In genomic region chr5:168171901-168172717, GRCh38 we compare ENCODE assay signal across 19 cellular contexts.
A peak's percentile ranks its signal among the peaks of the same experiment; 100 is the strongest.
DNase-seq lines count a peak whose midpoint lies in the region; ATAC-seq, FAIRE-seq and TF ChIP-seq lines count a peak whose summit lies in the region.
"Had no signal": no experiment of that assay in that cellular context is flagged by ENCODE, and none has a peak within 500 bp of the region (broad histone marks: within the 10 kb centered on the region; RNA-seq: fewer than 3 reads in every experiment).

No MANE protein-coding gene starts in this region.

- H3K4me1 ChIP-seq in heart right ventricle (peaks cover 2 to 63% (median 23%) of the 10 kb centered on the region in 9 donors), neuronal stem cell (ENCODE audit: control insufficient read depth in 2 of 2, insufficient read depth in 1 of 2, low read depth in 1 of 2, low read length in 2 of 2) (peaks cover 3 to 26% of the 10 kb centered on the region in 2 donors), suprapubic skin (no peaks in the 10 kb centered on the region)

- TF ChIP-seq CTCF in AG10803 (conservative IDR thresholded peaks at IDR 0.05; ENCODE audit: low read length) = no peak
- no peak for TF ChIP-seq CTCF in heart right ventricle (IDR thresholded peaks at IDR 0.05)
- no peak for TF ChIP-seq CTCF in D721Med (IDR thresholded peaks at IDR 0.05; ENCODE audit: insufficient read depth, missing control alignments)
- no peak for TF ChIP-seq CTCF in suprapubic skin (IDR thresholded peaks at IDR 0.05)

- H2BK5ac ChIP-seq in neuronal stem cell (ENCODE audit: low read length) = no peak overlapping the region

- no peak overlapping the region for H2BK12ac ChIP-seq in neuronal stem cell (ENCODE audit: low read length)

- 53 to 55% methylated on average over 15 of the region's 15 CpGs for WGBS in heart right ventricle, 2 donors
- WGBS in neuronal stem cell (ENCODE audit: extremely low coverage in 2 of 2, insufficient read length in 2 of 2, insufficient replicate concordance in 1 of 2), 2 donors = no CpG with 5 or more reads among the region's 15 CpGs
- WGBS in suprapubic skin = 69% methylated on average over 15 of the region's 15 CpGs

- no peak for FAIRE-seq in D721Med (lab: Jason Lieb, UNC)
- FAIRE-seq: A204.1, GM12891, K562, RCC 7860 had no signal

- H3K4ac ChIP-seq in neuronal stem cell (ENCODE audit: low read length) = no peak overlapping the region

- TF ChIP-seq POLR2A in suprapubic skin (IDR thresholded peaks at IDR 0.05) = no peak

- no peak overlapping the region for H3K4me2 ChIP-seq in neuronal stem cell (ENCODE audit: insufficient read depth, low read length, poor library complexity, severe bottlenecking)

- H3K14ac ChIP-seq in neuronal stem cell (ENCODE audit: low read length) = no peak overlapping the region

- no peak overlapping the region for H2AFZ ChIP-seq in neuronal stem cell (ENCODE audit: low read length)

- H3K4me3 ChIP-seq in AG10803 (ENCODE audit: low read length) (no peak overlapping the region), MG63 (no peak overlapping the region), heart right ventricle (no peak overlapping the region), neuronal stem cell (ENCODE audit: low read length in 2 of 2) (no peak overlapping the region), suprapubic skin (no peak overlapping the region)
- H3K4me3 ChIP-seq: K562 had no signal

- H3K18ac ChIP-seq in neuronal stem cell (ENCODE audit: low read length) = peak overlapping the region; percentile 12

- no peak overlapping the region for H3K9ac ChIP-seq in neuronal stem cell (ENCODE audit: low read depth, low read length, poor library complexity)

- no peak overlapping the region for H3K23ac ChIP-seq in neuronal stem cell (ENCODE audit: low read depth, low read length, poor library complexity)

- no peaks in the 10 kb centered on the region for H3K27me3 ChIP-seq in MG63
- H3K27me3 ChIP-seq in heart right ventricle = no peaks in the 10 kb centered on the region
- no peaks in the 10 kb centered on the region for H3K27me3 ChIP-seq in neuronal stem cell (ENCODE audit: control insufficient read depth in 3 of 3, insufficient read depth in 3 of 3, low read depth in 1 of 3, low read length in 3 of 3)
- no peaks in the 10 kb centered on the region for H3K27me3 ChIP-seq in suprapubic skin

- no peak for TF ChIP-seq EP300 in suprapubic skin (IDR thresholded peaks at IDR 0.05)

- ATAC-seq in heart right ventricle = peak in 7 of 8 donors; percentile 22 to 63 (median 32)
- ATAC-seq: K562 had no signal

- H4K8ac ChIP-seq in neuronal stem cell (ENCODE audit: low read depth, low read length) = no peak overlapping the region

- H3K36me3 ChIP-seq in MG63 = no peaks in the 10 kb centered on the region
- H3K36me3 ChIP-seq in heart right ventricle = no peaks in the 10 kb centered on the region
- no peaks in the 10 kb centered on the region for H3K36me3 ChIP-seq in neuronal stem cell (replicated peaks in 1 of 2; ENCODE audit: control insufficient read depth in 2 of 2, insufficient read depth in 2 of 2, low read length in 2 of 2)
- no peaks in the 10 kb centered on the region for H3K36me3 ChIP-seq in suprapubic skin

- H3K79me1 ChIP-seq in neuronal stem cell (ENCODE audit: low read depth, low read length) = no peaks in the 10 kb centered on the region

- no peak overlapping the region for H4K91ac ChIP-seq in neuronal stem cell (ENCODE audit: low read depth, low read length, poor library complexity)

- DNase-seq in AG10803 (ENCODE audit: low read depth) (peak; percentile 37), MG63 (peak; percentile 79), heart right ventricle (no peak), neuronal stem cell (ENCODE audit: low spot score) (no peak), D721Med (ENCODE audit: insufficient read length, low spot score) (no peak), suprapubic skin (ENCODE audit: low spot score in 2 of 2) (no peak), NCI-H526 (lab: John Stamatoyannopoulos, UW) (no peak), DMS53 treated with DMSO at 0.1 percent for 48 hours (lab: John Stamatoyannopoulos, UW; ENCODE audit: unreplicated experiment) (no peak)
- DNase-seq: C1 segment of cervical spinal cord, GF-D8, NCI-H1092, NCI-H2081 treated with DMSO at 0.1 percent for 48 hours, NCI-H226, NCI-H524 treated with DMSO at 0.1 percent for 48 hours, SIG-M5 had no signal

- H3K9me3 ChIP-seq in MG63 = no peaks in the 10 kb centered on the region
- H3K9me3 ChIP-seq in heart right ventricle = no peaks in the 10 kb centered on the region
- H3K9me3 ChIP-seq in neuronal stem cell (replicated peaks in 1 of 2; ENCODE audit: control insufficient read depth in 2 of 2, insufficient read depth in 1 of 2, low read depth in 1 of 2, low read length in 2 of 2) = no peaks in the 10 kb centered on the region
- H3K9me3 ChIP-seq in suprapubic skin = no peaks in the 10 kb centered on the region

- H2AK5ac ChIP-seq in neuronal stem cell (ENCODE audit: low read depth, low read length) = no peak overlapping the region

- no peak overlapping the region for H2BK15ac ChIP-seq in neuronal stem cell (ENCODE audit: low read length)

- H3K27ac ChIP-seq in heart right ventricle (peak overlapping the region; percentile 17 to 84 (median 76)), neuronal stem cell (replicated peaks; ENCODE audit: low read length) (no peak overlapping the region), suprapubic skin (no peak overlapping the region)

- intact Hi-C loops in heart right ventricle (cut with DNase I) = loop anchor here in 1 of 10 donors (10.0 kb wide), 1 partner anchor 227 kb away; no protein-coding TSS in a partner anchor

- no peak overlapping the region for H2BK120ac ChIP-seq in neuronal stem cell (ENCODE audit: low read depth, low read length)

Comparison
In these comparisons a context has a peak if more than half of its experiments do, and no peak if none do; other contexts are left out.
1. DNase-seq: peak in AG10803 (single experiment) and MG63 (single experiment); none in heart right ventricle (0 of 2), neuronal stem cell (single experiment), D721Med (single experiment), suprapubic skin (0 of 2), NCI-H526 (0 of 2) and DMS53 treated with DMSO at 0.1 percent for 48 hours (single experiment).
2. H3K27ac ChIP-seq: peak in heart right ventricle (10 of 10); none in neuronal stem cell (single experiment) and suprapubic skin (single experiment).